In the genomic region with DNA sequence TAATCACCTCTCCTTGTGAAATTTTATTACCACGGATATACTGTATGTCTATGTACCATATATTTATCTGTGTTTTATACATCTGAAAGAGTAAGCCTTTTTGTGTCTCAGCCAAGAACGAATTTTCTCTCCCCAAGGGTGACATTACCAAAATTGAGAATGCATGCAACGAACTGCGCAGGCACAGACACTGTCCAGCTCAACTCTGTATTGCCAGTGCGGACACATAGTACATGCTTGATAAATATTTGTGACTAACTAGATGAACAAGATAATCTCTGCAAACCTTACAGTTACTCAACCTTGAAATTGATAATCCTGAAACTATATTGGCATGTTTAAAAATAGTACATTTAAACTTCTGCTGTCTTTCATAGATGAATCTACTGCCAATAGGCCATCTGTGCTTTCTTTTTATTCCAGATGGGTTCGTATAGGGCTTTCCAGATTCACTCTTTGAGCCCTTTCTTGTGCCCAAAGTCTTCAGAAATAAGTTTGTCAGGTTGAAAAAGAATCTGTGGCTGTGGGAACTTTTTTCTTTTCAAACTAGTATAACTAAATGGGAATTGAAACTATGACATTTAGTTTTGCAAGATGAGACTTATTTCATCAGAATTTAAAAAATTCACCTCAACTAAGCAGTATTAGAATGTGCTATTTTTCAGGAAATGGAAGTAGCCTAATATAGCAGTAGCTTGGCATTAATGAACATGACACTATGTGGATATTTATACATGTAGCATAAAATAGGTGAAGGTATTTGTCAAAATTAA, we compare ENCODE assay signal across 13 cellular contexts. TPM values are rescaled to one million over a fixed set of nuclear protein-coding genes. Genes with fewer than 3 reads are reported as not detected.
A peak's percentile ranks its signal among the peaks of the same experiment; 100 is the strongest.
DNase-seq lines count a peak whose midpoint lies in the region; ATAC-seq, FAIRE-seq and TF ChIP-seq lines count a peak whose summit lies in the region.
"Had no signal": no experiment of that assay in that cellular context is flagged by ENCODE, and none has a peak within 500 bp of the region (broad histone marks: within the 10 kb centered on the region; RNA-seq: fewer than 3 reads in every experiment).

No MANE protein-coding gene starts in this region.

- H3K9me3 Mint-ChIP-seq in activated naive CD8-positive, alpha-beta T cell (ENCODE audit: low read depth), result no peaks in the 10 kb centered on the region

- no peak for TF ChIP-seq CTCF in tibial artery (IDR thresholded peaks at IDR 0.05)

- DNase-seq in GM18507 (ENCODE audit: extremely low spot score, insufficient read length, low read depth), result no peak
- no peak for DNase-seq in left lobe of liver (ENCODE audit: low spot score)
- no peak for DNase-seq in left ventricle myocardium superior
- no peak for DNase-seq in NCI-H510A treated with DMSO at 0.1 percent for 48 hours (lab: John Stamatoyannopoulos, UW)
- no peak for DNase-seq in tibial artery
- DNase-seq: IMR-90, left ventricle myocardium inferior, NCI-H510A had no signal

- no peaks in the 10 kb centered on the region for H3K27me3 Mint-ChIP-seq in activated naive CD8-positive, alpha-beta T cell

- peak; percentile 34 for ATAC-seq in GM19452 (IDR thresholded peaks at IDR 0.05; ENCODE audit: unreplicated experiment)
- ATAC-seq in HG03095 (IDR thresholded peaks at IDR 0.05; ENCODE audit: unreplicated experiment), result peak; percentile 38
- ATAC-seq in left lobe of liver, result no peak
- no peak for ATAC-seq in left ventricle myocardium superior

- H3K4me1 Mint-ChIP-seq in activated naive CD8-positive, alpha-beta T cell (ENCODE audit: low read depth), result peaks cover 56% of the 10 kb centered on the region

- H3K4me3 ChIP-seq in tibial artery, result no peak overlapping the region
- H3K4me3 ChIP-seq: breast epithelium, left ventricle myocardium inferior had no signal

- peak overlapping the region; percentile 41 for H3K27ac Mint-ChIP-seq in activated naive CD8-positive, alpha-beta T cell

- peak; percentile 84 for FAIRE-seq in GM18507 (lab: Jason Lieb, UNC)

- H3K4me3 Mint-ChIP-seq in activated naive CD8-positive, alpha-beta T cell, result no peak overlapping the region

- intact Hi-C loops in left ventricle myocardium superior (cut with micrococcal nuclease), result loop anchor here (5.0 kb wide), 1 partner anchor 183 kb away; no protein-coding TSS in a partner anchor
- intact Hi-C loops in tibial artery (cut with DNase I; ENCODE audit: low total_unique reads), result no loop called here

- H3K27ac ChIP-seq in tibial artery, result no peak overlapping the region
- H3K27ac ChIP-seq: breast epithelium, left ventricle myocardium inferior had no signal

- H3K4me1 ChIP-seq in tibial artery, result no peaks in the 10 kb centered on the region
- H3K4me1 ChIP-seq: breast epithelium, left ventricle myocardium inferior had no signal

- no peaks in the 10 kb centered on the region for H3K36me3 ChIP-seq in tibial artery
- H3K36me3 ChIP-seq: breast epithelium, left ventricle myocardium inferior had no signal

- H3K27me3 ChIP-seq in tibial artery, result no peaks in the 10 kb centered on the region
- H3K27me3 ChIP-seq: breast epithelium had no signal

- no peaks in the 10 kb centered on the region for H3K9me3 ChIP-seq in tibial artery
- H3K9me3 ChIP-seq: breast epithelium, left ventricle myocardium inferior had no signal

- H3K36me3 Mint-ChIP-seq in activated naive CD8-positive, alpha-beta T cell, result no peaks in the 10 kb centered on the region

RNA-seq across cellular contexts. Expression of gene DTHD1, which starts 38.9 kb away (rescaled TPM):
- total RNA-seq in left lobe of liver (0.05 TPM), left ventricle myocardium superior (0.10 TPM)
- total RNA-seq: IMR-90, left ventricle myocardium inferior, pulmonary artery endothelial cell had no signal

Comparison
In these comparisons a context has a peak if more than half of its experiments do, and no peak if none do; other contexts are left out.
1. ATAC-seq: peak in GM19452 (single experiment) and HG03095 (single experiment); none in left lobe of liver (single experiment) and left ventricle myocardium superior (single experiment).